Comparison of ENCODE assay signal across 7 cellular contexts in the genomic region with DNA sequence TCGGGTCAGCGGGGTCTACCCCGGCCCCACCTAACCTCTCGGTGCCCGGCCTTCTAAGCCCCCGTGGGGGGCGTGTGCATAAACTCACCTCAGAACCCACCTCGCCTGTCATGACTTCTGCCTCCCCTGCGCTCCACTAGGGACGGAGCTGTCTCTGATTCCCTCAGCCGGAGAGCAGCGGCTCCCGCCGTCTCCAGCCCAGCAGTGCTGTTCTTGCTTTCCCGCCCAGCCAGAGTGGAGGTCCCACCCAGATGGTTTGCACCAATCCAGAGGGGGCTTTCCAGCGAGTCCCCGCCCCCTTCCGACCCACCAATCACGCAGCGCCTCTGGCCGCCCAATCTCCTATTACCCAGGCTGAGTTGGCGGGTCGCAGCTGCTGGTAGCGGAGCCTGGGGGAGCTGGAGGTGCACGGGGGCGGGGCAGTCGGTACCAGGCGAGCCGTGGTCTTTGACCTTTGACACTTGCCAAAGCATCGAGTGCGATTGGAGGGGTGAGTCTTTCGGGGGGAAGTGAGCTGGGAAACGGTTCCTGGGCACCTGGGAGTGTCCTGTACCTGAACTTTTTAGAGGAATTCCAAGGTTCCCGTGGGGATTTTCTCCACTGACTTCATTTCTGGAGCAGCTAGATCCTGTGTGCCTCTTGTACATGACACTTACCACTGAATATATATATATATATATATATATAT. TPM values are rescaled to one million over a fixed set of nuclear protein-coding genes. Genes with fewer than 3 reads are reported as not detected.
DNase-seq lines count a peak whose midpoint lies in the region; ATAC-seq, FAIRE-seq and TF ChIP-seq lines count a peak whose summit lies in the region.

A gene (minus strand): TSS at position 220 of the 688 bp plus-strand sequence. CDS start 108 bp downstream, at position 112.

- H3K9me3 ChIP-seq in hepatocyte (ENCODE audit: low read depth), result no peaks in the 10 kb centered on the region

- H3K4me1 ChIP-seq in hepatocyte (ENCODE audit: insufficient read depth), result peaks cover 6% of the 10 kb centered on the region

- ATAC-seq in HG02981 (IDR thresholded peaks at IDR 0.05; ENCODE audit: unreplicated experiment), result peak; percentile 86

- no peaks in the 10 kb centered on the region for H4K20me1 ChIP-seq in hepatocyte (ENCODE audit: insufficient read depth, poor library complexity, severe bottlenecking)

- H2AFZ ChIP-seq in hepatocyte, result peak within 1 kb of the TSS; percentile 84

- peak; percentile 98 for FAIRE-seq in GM18507 (lab: Jason Lieb, UNC)

- WGBS in hepatocyte (ENCODE audit: low lambda C conversion rate, missing lambda C conversion rate), result 3% methylated on average over 33 of the region's 34 CpGs

- H3K4me2 ChIP-seq in hepatocyte, result peak within 1 kb of the TSS; percentile 89

- H3K9me2 ChIP-seq in hepatocyte (replicated peaks; ENCODE audit: insufficient read depth), result no peaks in the 10 kb centered on the region

- peaks cover 17% of the 10 kb centered on the region for H3K79me2 ChIP-seq in hepatocyte

- no peaks in the 10 kb centered on the region for H3K36me3 ChIP-seq in hepatocyte (replicated peaks; ENCODE audit: insufficient read depth, low read depth)

- H3K4me3 ChIP-seq in hepatocyte, result peak within 1 kb of the TSS; percentile 61

- peak; percentile 97 for DNase-seq in GM18507 (ENCODE audit: extremely low spot score, insufficient read length, low read depth)
- DNase-seq in NCI-H2029 treated with DMSO at 0.1 percent for 48 hours (lab: John Stamatoyannopoulos, UW), result peak; percentile 64
- peak; percentile 85 for DNase-seq in T-helper 9 cell
- DNase-seq in astrocyte of the hippocampus (ENCODE audit: low read depth, low spot score), result peak; percentile 98
- peak; percentile 97 for DNase-seq in hepatocyte (ENCODE audit: low spot score)
- DNase-seq in retina, result peak; percentile 97

- H3K27me3 ChIP-seq in hepatocyte, result no peaks in the 10 kb centered on the region

- no peak for TF ChIP-seq CTCF in hepatocyte (IDR thresholded peaks at IDR 0.05; ENCODE audit: poor library complexity)

- peak within 1 kb of the TSS; percentile 90 for H3K27ac ChIP-seq in hepatocyte

RNA-seq across cellular contexts. Expression of the gene that starts here (rescaled TPM):
- total RNA-seq in hepatocyte, result 3.7 and 4.7 TPM in 2 replicates
- 2.2 and 2.9 TPM in 2 replicates for polyA plus RNA-seq in hepatocyte

Comparison
In these comparisons a context has a peak if more than half of its experiments do, and no peak if none do; other contexts are left out.
1. Peak in every context shown above with its lines: DNase-seq, ATAC-seq, H3K4me3 ChIP-seq and H3K27ac ChIP-seq.